21 cellular contexts compared by ENCODE assay signal in genomic region chr11:2652362-2652761, GRCh38. TPM values are rescaled to one million over a fixed set of nuclear protein-coding genes. Genes with fewer than 3 reads are reported as not detected.
DNase-seq lines count a peak whose midpoint lies in the region; ATAC-seq and TF ChIP-seq lines count a peak whose summit lies in the region.
"Had no signal": no experiment of that assay in that cellular context is flagged by ENCODE, and none has a peak within 500 bp of the region (broad histone marks: within the 10 kb centered on the region; RNA-seq: fewer than 3 reads in every experiment).

No MANE protein-coding gene starts in this region.

- H3K27ac ChIP-seq in esophagus muscularis mucosa (replicated peaks in 1 of 4) (no peak overlapping the region), neuronal stem cell (replicated peaks; ENCODE audit: low read length) (no peak overlapping the region)
- H3K27ac ChIP-seq: RWPE1 had no signal

- H3K36me3 Mint-ChIP-seq in progenitor cell of endocrine pancreas (ENCODE audit: insufficient read depth) = peaks cover 63% of the 10 kb centered on the region

- no peaks in the 10 kb centered on the region for H3K79me1 ChIP-seq in neuronal stem cell (ENCODE audit: low read depth, low read length)

- H2BK12ac ChIP-seq in neuronal stem cell (ENCODE audit: low read length) = no peak overlapping the region

- no peak overlapping the region for H3K23ac ChIP-seq in neuronal stem cell (ENCODE audit: low read depth, low read length, poor library complexity)

- no peak overlapping the region for H3K4ac ChIP-seq in neuronal stem cell (ENCODE audit: low read length)

- H3K4me3 Mint-ChIP-seq in progenitor cell of endocrine pancreas (ENCODE audit: low read depth) = no peak overlapping the region
- H3K4me3 Mint-ChIP-seq: CD4-positive, CD25-positive, alpha-beta regulatory T cell; H9 had no signal

- no peaks in the 10 kb centered on the region for H3K4me1 ChIP-seq in esophagus muscularis mucosa
- H3K4me1 ChIP-seq in neuronal stem cell (ENCODE audit: control insufficient read depth in 2 of 2, insufficient read depth in 1 of 2, low read depth in 1 of 2, low read length in 2 of 2) = no peaks in the 10 kb centered on the region

- no peak for ATAC-seq in GM21367 (IDR thresholded peaks at IDR 0.05; ENCODE audit: unreplicated experiment)

- H2BK120ac ChIP-seq in neuronal stem cell (ENCODE audit: low read depth, low read length) = no peak overlapping the region

- H2BK15ac ChIP-seq in neuronal stem cell (ENCODE audit: low read length) = no peak overlapping the region

- intact Hi-C loops in esophagus muscularis mucosa (cut with DNase I) = no loop called here

- H3K27me3 Mint-ChIP-seq in progenitor cell of endocrine pancreas = no peaks in the 10 kb centered on the region
- H3K27me3 Mint-ChIP-seq: CD4-positive, CD25-positive, alpha-beta regulatory T cell had no signal

- H4K91ac ChIP-seq in neuronal stem cell (ENCODE audit: low read depth, low read length, poor library complexity) = no peak overlapping the region

- WGBS in esophagus muscularis mucosa = 79% methylated on average over 5 of the region's 5 CpGs
- no CpG with 5 or more reads among the region's 5 CpGs for WGBS in neuronal stem cell (ENCODE audit: extremely low coverage in 2 of 2, insufficient read length in 2 of 2, insufficient replicate concordance in 1 of 2), 2 donors

- H3K4me2 ChIP-seq in neuronal stem cell (ENCODE audit: insufficient read depth, low read length, poor library complexity, severe bottlenecking) = no peak overlapping the region

- TF ChIP-seq CTCF in GM10266 (IDR thresholded peaks at IDR 0.05; ENCODE audit: control insufficient read depth, insufficient read depth, low read depth, missing control alignments) (no peak), GM13976 (IDR thresholded peaks at IDR 0.05; ENCODE audit: borderline replicate concordance, control extremely low read depth, extremely low read depth, insufficient read depth, missing control alignments) (no peak), esophagus muscularis mucosa (IDR thresholded peaks at IDR 0.05) (no peak), progenitor cell of endocrine pancreas (IDR thresholded peaks at IDR 0.05; ENCODE audit: unreplicated experiment) (no peak)

- no peak overlapping the region for H4K8ac ChIP-seq in neuronal stem cell (ENCODE audit: low read depth, low read length)

- no peaks in the 10 kb centered on the region for H3K27me3 ChIP-seq in esophagus muscularis mucosa
- H3K27me3 ChIP-seq in neuronal stem cell (ENCODE audit: control insufficient read depth in 3 of 3, insufficient read depth in 3 of 3, low read depth in 1 of 3, low read length in 3 of 3) = no peaks in the 10 kb centered on the region

- H3K4me3 ChIP-seq in esophagus muscularis mucosa (no peak overlapping the region), neuronal stem cell (ENCODE audit: low read length in 2 of 2) (no peak overlapping the region)

- DNase-seq in GM10266 (ENCODE audit: extremely low spot score) (peak; percentile 10), GM13976 (ENCODE audit: low spot score) (peak; percentile 7), esophagus muscularis mucosa (ENCODE audit: extremely low spot score) (peak; percentile 83), progenitor cell of endocrine pancreas (ENCODE audit: low spot score, unreplicated experiment) (no peak), neuronal stem cell (ENCODE audit: low spot score) (no peak), NCI-H2081 (lab: John Stamatoyannopoulos, UW) (no peak)
- DNase-seq: CD4-positive, CD25-positive, alpha-beta regulatory T cell; EL; GF-D8; H9; Karpas-422; MV-4-11; NCI-H1105 treated with DMSO at 0.1 percent for 48 hours; NCI-H2029 treated with DMSO at 0.1 percent for 48 hours; NCI-H2171; NCI-H345; NCI-H524; NCI-H774; NK-92 treated with Interleukin-12 subunit alpha and Interleukin-12 subunit beta, amount 100 ng/mL, for 24 hours had no signal

- in situ Hi-C loops in GM13976 (cut with MboI; ENCODE audit: low sequenced_read_pairs, unreplicated experiment) = no loop called here

- no peak overlapping the region for H2AK5ac ChIP-seq in neuronal stem cell (ENCODE audit: low read depth, low read length)

- peak overlapping the region; percentile 83 for H3K27ac Mint-ChIP-seq in progenitor cell of endocrine pancreas
- H3K27ac Mint-ChIP-seq: CD4-positive, CD25-positive, alpha-beta regulatory T cell; H9 had no signal

- H3K9ac ChIP-seq in neuronal stem cell (ENCODE audit: low read depth, low read length, poor library complexity) = no peak overlapping the region

- H3K36me3 ChIP-seq in esophagus muscularis mucosa (no peaks in the 10 kb centered on the region), neuronal stem cell (replicated peaks in 1 of 2; ENCODE audit: control insufficient read depth in 2 of 2, insufficient read depth in 2 of 2, low read length in 2 of 2) (no peaks in the 10 kb centered on the region)

- peaks cover 4% of the 10 kb centered on the region for H3K4me1 Mint-ChIP-seq in progenitor cell of endocrine pancreas (ENCODE audit: low read depth)

- no peak overlapping the region for H3K14ac ChIP-seq in neuronal stem cell (ENCODE audit: low read length)

- H2BK5ac ChIP-seq in neuronal stem cell (ENCODE audit: low read length) = no peak overlapping the region

- no peak for TF ChIP-seq EP300 in esophagus muscularis mucosa (IDR thresholded peaks at IDR 0.05)

- H3K9me3 Mint-ChIP-seq in progenitor cell of endocrine pancreas (ENCODE audit: low read depth) = peaks cover 37% of the 10 kb centered on the region

- no peak for TF ChIP-seq POLR2A in esophagus muscularis mucosa (IDR thresholded peaks at IDR 0.05; ENCODE audit: low read depth)

- H2AFZ ChIP-seq in neuronal stem cell (ENCODE audit: low read length) = no peak overlapping the region

- no peak overlapping the region for H3K18ac ChIP-seq in neuronal stem cell (ENCODE audit: low read length)

- peaks cover 2 to 83% (median 37%) of the 10 kb centered on the region in 4 donors for H3K9me3 ChIP-seq in esophagus muscularis mucosa
- peaks cover 27 to 45% of the 10 kb centered on the region in 2 donors for H3K9me3 ChIP-seq in neuronal stem cell (replicated peaks in 1 of 2; ENCODE audit: control insufficient read depth in 2 of 2, insufficient read depth in 1 of 2, low read depth in 1 of 2, low read length in 2 of 2)

RNA-seq across cellular contexts. Expression of gene KCNQ1OT1, which starts 47.4 kb away (rescaled TPM):
- total RNA-seq in esophagus muscularis mucosa = 1 to 10 TPM in 2 of 4 donors, under 1 TPM in 2; 0.66 to 2.5 (median 1.3) TPM
- total RNA-seq in progenitor cell of endocrine pancreas = 18.0 and 18.7 TPM in 2 replicates
- 0.08 TPM for polyA plus RNA-seq in neuronal stem cell (2013, experiment 1 of 2)
- 0.11 TPM for polyA plus RNA-seq in neuronal stem cell (2013, experiment 2 of 2)

Comparison
In these comparisons a context has a peak if more than half of its experiments do, and no peak if none do; other contexts are left out.
1. DNase-seq: peak in GM10266 (single experiment), GM13976 (single experiment) and esophagus muscularis mucosa (single experiment); none in progenitor cell of endocrine pancreas (single experiment), neuronal stem cell (single experiment) and NCI-H2081 (0 of 2).